Comparison of ENCODE assay signal across 8 cellular contexts in the genomic region with DNA sequence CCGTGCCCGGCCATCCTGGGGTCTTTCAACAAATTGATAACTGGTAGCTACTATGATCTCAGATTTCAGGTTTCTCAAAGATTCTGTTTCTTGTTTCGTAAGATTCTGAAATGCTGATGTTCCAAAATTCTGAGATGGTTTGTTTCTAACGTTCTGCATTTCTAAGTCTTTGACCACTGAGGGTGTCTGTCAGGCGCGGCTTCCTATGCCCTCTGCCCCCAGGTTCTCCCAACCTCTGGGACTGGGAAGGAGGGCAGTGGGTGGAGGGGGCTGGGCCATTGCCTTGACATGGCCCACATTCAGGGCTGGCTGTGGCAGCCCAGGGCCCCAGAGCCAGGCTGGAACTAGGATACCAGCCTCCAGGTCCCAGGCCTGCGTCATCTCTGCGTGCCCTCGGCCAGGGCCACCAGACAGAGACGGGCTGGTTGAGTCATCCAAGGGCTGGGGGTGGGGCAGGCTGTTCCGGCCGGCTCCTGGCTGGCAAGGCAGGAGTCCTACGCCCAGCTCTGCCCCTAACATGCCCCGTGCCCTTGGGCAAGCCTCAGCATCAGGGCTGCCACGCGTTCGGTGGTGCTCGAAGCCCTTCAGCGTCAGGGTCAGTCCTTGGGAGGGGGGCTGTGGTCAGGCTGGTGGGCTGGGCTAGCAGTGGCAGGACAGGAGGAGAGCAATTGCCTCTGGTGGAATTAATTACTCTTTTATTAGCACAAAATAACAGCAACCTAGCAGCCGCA. TPM values are rescaled to one million over a fixed set of nuclear protein-coding genes. Genes with fewer than 3 reads are reported as not detected.
DNase-seq lines count a peak whose midpoint lies in the region; ATAC-seq, FAIRE-seq and TF ChIP-seq lines count a peak whose summit lies in the region.

No MANE protein-coding gene starts in this region.

- H3K27me3 Mint-ChIP-seq in naive thymus-derived CD4-positive, alpha-beta T cell, result peaks cover 0 to 2% (median 0%) of the 10 kb centered on the region in 5 donors

- no peaks in the 10 kb centered on the region for H3F3A ChIP-seq in GM23248 (ENCODE audit: insufficient read depth)

- H3K4me2 ChIP-seq in GM23248 (ENCODE audit: unreplicated experiment), result peak overlapping the region; percentile 50
- peak overlapping the region; percentile 26 for H3K4me2 ChIP-seq in endothelial cell of umbilical vein (ENCODE audit: insufficient read depth, low read length)

- H3K9ac ChIP-seq in GM23248 (peak overlapping the region; percentile 40), endothelial cell of umbilical vein (replicated peaks; ENCODE audit: extremely low read depth, insufficient read depth, low read length) (no peak overlapping the region)

- peak; percentile 31 to 43 for TF ChIP-seq POLR2A in Peyer's patch (IDR thresholded peaks at IDR 0.05)
- TF ChIP-seq POLR2A in endothelial cell of umbilical vein (IDR thresholded peaks at IDR 0.05; ENCODE audit: low read depth, low read length), result no peak

- H3K4me1 ChIP-seq in GM23248 (ENCODE audit: insufficient read depth) (no peaks in the 10 kb centered on the region), Peyer's patch (peaks cover 0 to 28% (median 19%) of the 10 kb centered on the region in 4 donors), endothelial cell of umbilical vein (ENCODE audit: control insufficient read depth, extremely low read depth, insufficient read depth, low read length) (peaks cover 16% of the 10 kb centered on the region)
- H3K4me1 ChIP-seq in naive thymus-derived CD4-positive, alpha-beta T cell (ENCODE audit: control insufficient read depth in 2 of 2, insufficient read depth in 2 of 2, low read length in 2 of 2), result peaks cover 20 to 37% of the 10 kb centered on the region in 2 donors

- POLR2A ChIA-PET in endothelial cell of umbilical vein (lab: Charles Lee), result interaction anchor here (1.1 kb wide), 1 partner anchor 14 kb away, joined by 3 read pairs; no protein-coding TSS in a partner anchor
- POLR2A ChIA-PET in naive thymus-derived CD4-positive, alpha-beta T cell (lab: Charles Lee), result interaction anchor here (0.9 to 18.3 kb wide), 4 partner anchors 16 to 62 kb away, joined by 3 to 206 read pairs (median 103); a partner anchor contains a TSS

- H3K79me2 ChIP-seq in GM23248 (ENCODE audit: insufficient read depth) (peaks cover 23% of the 10 kb centered on the region; the same call in 1 of the 2 replicates), endothelial cell of umbilical vein (ENCODE audit: control insufficient read depth, insufficient read depth, low read length) (no peaks in the 10 kb centered on the region)

- peaks cover 0 to 9% (median 0%) of the 10 kb centered on the region in 5 donors for H3K36me3 Mint-ChIP-seq in naive thymus-derived CD4-positive, alpha-beta T cell

- H3K9me3 Mint-ChIP-seq in naive thymus-derived CD4-positive, alpha-beta T cell, result no peaks in the 10 kb centered on the region

- H3K9me3 ChIP-seq in GM23248 (ENCODE audit: low read depth) (no peaks in the 10 kb centered on the region), Peyer's patch (no peaks in the 10 kb centered on the region), endothelial cell of umbilical vein (replicated peaks; ENCODE audit: control insufficient read depth, insufficient read depth, low read length) (no peaks in the 10 kb centered on the region)
- H3K9me3 ChIP-seq in naive thymus-derived CD4-positive, alpha-beta T cell (ENCODE audit: control insufficient read depth in 2 of 3, low read length in 3 of 3), result no peaks in the 10 kb centered on the region

- no peaks in the 10 kb centered on the region for H3K9me1 ChIP-seq in endothelial cell of umbilical vein (replicated peaks; ENCODE audit: control insufficient read depth, extremely low read depth, insufficient read depth, low read length)

- WGBS in GM23248 (ENCODE audit: low coverage in 1 of 2, low lambda C conversion rate in 2 of 2, missing lambda C conversion rate in 2 of 2), 2 experiments, result 83 to 90% methylated on average over 20 of the region's 20 CpGs

- peak; percentile 63 for FAIRE-seq in endothelial cell of umbilical vein (lab: Jason Lieb, UNC)

- in situ Hi-C loops in GM23248 (cut with MboI), result no loop called here
- in situ Hi-C loops in GM13976 (cut with MboI; ENCODE audit: low sequenced_read_pairs, unreplicated experiment), result no loop called here

- intact Hi-C loops in endothelial cell of umbilical vein (cut with micrococcal nuclease), result loop anchor here (1.0 to 2.0 kb wide), 2 partner anchors 21 to 43 kb away; a partner anchor contains a TSS
- intact Hi-C loops in naive thymus-derived CD4-positive, alpha-beta T cell (cut with micrococcal nuclease), result loop anchor here (1.0 to 2.0 kb wide), 12 partner anchors 17 to 142 kb away; a partner anchor contains a TSS

- ATAC-seq in naive thymus-derived CD4-positive, alpha-beta T cell, result peak; percentile 28

- no peaks in the 10 kb centered on the region for H3K36me3 ChIP-seq in GM23248 (ENCODE audit: low read depth)
- H3K36me3 ChIP-seq in Peyer's patch, result no peaks in the 10 kb centered on the region
- no peaks in the 10 kb centered on the region for H3K36me3 ChIP-seq in endothelial cell of umbilical vein (ENCODE audit: control insufficient read depth in 2 of 2, extremely low read depth in 1 of 2, insufficient read depth in 2 of 2, low read length in 2 of 2)
- peaks cover 0 to 2% (median 0%) of the 10 kb centered on the region in 3 experiments for H3K36me3 ChIP-seq in naive thymus-derived CD4-positive, alpha-beta T cell (ENCODE audit: control insufficient read depth in 2 of 3, insufficient read depth in 3 of 3, low read length in 3 of 3)

- dilution Hi-C loops in endothelial cell of umbilical vein (cut with MboI; ENCODE audit: extremely low pct_ligation_motif_present, low sequenced_read_pairs), result no loop called here

- H3K4me3 ChIP-seq in GM23248, result peak overlapping the region; percentile 70
- H3K4me3 ChIP-seq in Peyer's patch, result peak overlapping the region; percentile 59 to 82 (median 74)
- peak overlapping the region in 2 of 3 experiments; percentile 31 to 64 for H3K4me3 ChIP-seq in endothelial cell of umbilical vein (replicated peaks in 1 of 3; ENCODE audit: insufficient read depth in 1 of 3, low read depth in 1 of 3, low read length in 3 of 3)
- peak overlapping the region; percentile 66 for H3K4me3 ChIP-seq in naive thymus-derived CD4-positive, alpha-beta T cell (ENCODE audit: low read length)

- TF ChIP-seq CTCF in Peyer's patch (IDR thresholded peaks at IDR 0.05), result no peak
- no peak for TF ChIP-seq CTCF in endothelial cell of umbilical vein (IDR thresholded peaks at IDR 0.05; ENCODE audit: extremely low read depth in 1 of 2, insufficient read depth in 1 of 2, low read depth in 1 of 2, low read length in 2 of 2)
- no peak for TF ChIP-seq CTCF in GM13976 (IDR thresholded peaks at IDR 0.05; ENCODE audit: borderline replicate concordance, control extremely low read depth, extremely low read depth, insufficient read depth, missing control alignments)

- DNase-seq in GM23248 (peak; percentile 49), Peyer's patch (peak in 2 of 3 donors; percentile 91), endothelial cell of umbilical vein (ENCODE audit: low read depth, low spot score) (no peak), DMS 273 (lab: John Stamatoyannopoulos, UW; ENCODE audit: unreplicated experiment) (no peak), EL (no peak), GM13976 (ENCODE audit: low spot score) (no peak), NCI-H748 (lab: John Stamatoyannopoulos, UW; ENCODE audit: unreplicated experiment) (no peak)
- DNase-seq in naive thymus-derived CD4-positive, alpha-beta T cell, result peak in 1 of 9 donors; percentile 12

- H3K9me2 ChIP-seq in GM23248 (ENCODE audit: insufficient read depth), result no peaks in the 10 kb centered on the region

- peak overlapping the region; percentile 82 to 97 (median 93) for H3K27ac Mint-ChIP-seq in naive thymus-derived CD4-positive, alpha-beta T cell

- H3K27ac ChIP-seq in GM23248 (no peak overlapping the region), Peyer's patch (peak overlapping the region; percentile 90 to 98 (median 94)), endothelial cell of umbilical vein (ENCODE audit: insufficient read depth, low read depth, low read length) (peak overlapping the region; percentile 44)
- H3K27ac ChIP-seq in naive thymus-derived CD4-positive, alpha-beta T cell (ENCODE audit: low read depth, low read length), result peak overlapping the region; percentile 96

- H4K20me1 ChIP-seq in GM23248 (ENCODE audit: insufficient read depth) (no peaks in the 10 kb centered on the region), endothelial cell of umbilical vein (replicated peaks; ENCODE audit: control insufficient read depth, extremely low read depth, insufficient read depth, low read length) (no peaks in the 10 kb centered on the region)

- H2AFZ ChIP-seq in GM23248, result peak overlapping the region; percentile 77
- H2AFZ ChIP-seq in endothelial cell of umbilical vein (ENCODE audit: low read depth, low read length), result peak overlapping the region; percentile 79

- H3K27me3 ChIP-seq in GM23248 (replicated peaks; ENCODE audit: insufficient read depth), result no peaks in the 10 kb centered on the region
- no peaks in the 10 kb centered on the region for H3K27me3 ChIP-seq in Peyer's patch
- no peaks in the 10 kb centered on the region for H3K27me3 ChIP-seq in endothelial cell of umbilical vein (ENCODE audit: control insufficient read depth in 2 of 2, insufficient read depth in 2 of 2, low read length in 2 of 2)
- no peaks in the 10 kb centered on the region for H3K27me3 ChIP-seq in naive thymus-derived CD4-positive, alpha-beta T cell (ENCODE audit: control insufficient read depth in 2 of 2, insufficient read depth in 2 of 2, low read length in 2 of 2)

- CTCF ChIA-PET in endothelial cell of umbilical vein (lab: Charles Lee), result interaction anchor here (1.0 kb wide), 1 partner anchor 17 kb away, joined by 3 read pairs; no protein-coding TSS in a partner anchor
- CTCF ChIA-PET in naive thymus-derived CD4-positive, alpha-beta T cell (lab: Charles Lee), result no interaction called here

- BruUV-seq in endothelial cell of umbilical vein (replicated peaks; lab: Mats Ljungman, UMichigan), result TSS peak; percentile 16

- H3K4me3 Mint-ChIP-seq in naive thymus-derived CD4-positive, alpha-beta T cell, result peak overlapping the region; percentile 75 to 94 (median 87)

- peaks cover 23 to 44% (median 33%) of the 10 kb centered on the region in 7 donors for H3K4me1 Mint-ChIP-seq in naive thymus-derived CD4-positive, alpha-beta T cell

RNA-seq across cellular contexts. Expression of a gene that starts 5.2 kb away (rescaled TPM):
- 13.4 and 67.2 TPM in 2 replicates for total RNA-seq in GM23248 (2014; rRNA removed; shearing (Covaris generic))
- polyA plus RNA-seq in GM23248 (2016; fragmentation: Nextera tagmentation; extraction: Ambion mirVana) (99.3 and 103 TPM in 2 replicates), endothelial cell of umbilical vein (207 and 213 TPM in 2 replicates)
- total RNA-seq in Peyer's patch (100 to 1,000 TPM in 1 of 4 donors, 10 to 100 TPM in 3; 80.0 to 126 (median 86.1) TPM), endothelial cell of umbilical vein (33.4 and 41.6 TPM in 2 replicates)
- 64.6 and 78.8 TPM in 2 replicates for polyA plus RNA-seq in endothelial cell of umbilical vein (2011; cell fraction: cytosol; rRNA removed)
- polyA plus RNA-seq in endothelial cell of umbilical vein (2011; cell fraction: nucleus; rRNA removed), result 39.9 and 47.6 TPM in 2 replicates
- polyA plus RNA-seq in endothelial cell of umbilical vein (2012), result 20.8 and 34.4 TPM in 2 replicates
- 8.6 and 14.8 TPM in 2 replicates for polyA minus RNA-seq in endothelial cell of umbilical vein
- polyA minus RNA-seq in endothelial cell of umbilical vein (2011; cell fraction: cytosol; rRNA and poly(A)+ RNA removed), result 9.0 TPM
- 9.4 and 9.9 TPM in 2 replicates for polyA minus RNA-seq in endothelial cell of umbilical vein (2011; cell fraction: nucleus; rRNA and poly(A)+ RNA removed)
- total RNA-seq in naive thymus-derived CD4-positive, alpha-beta T cell, result 10 to 100 TPM; 52.4 to 94.6 (median 70.6) TPM
- 100 to 1,000 TPM; 131 to 143 TPM for polyA plus RNA-seq in naive thymus-derived CD4-positive, alpha-beta T cell

RNA-seq across cellular contexts. Expression of a gene that starts 8.7 kb away (rescaled TPM):
- total RNA-seq in GM23248 (2014; rRNA removed; shearing (Covaris generic)), result not detected in 2 replicates
- polyA plus RNA-seq in GM23248 (2016; fragmentation: Nextera tagmentation; extraction: Ambion mirVana) (not detected in 2 replicates), endothelial cell of umbilical vein (2.4 and 2.6 TPM in 2 replicates)
- total RNA-seq in Peyer's patch (1 to 10 TPM in 1 of 4 donors, under 1 TPM in 2, not detected in 1; 0.85 to 3.3 (median 0.94) TPM), endothelial cell of umbilical vein (4.2 and 5.0 TPM in 2 replicates)
- 1.1 and 1.8 TPM in 2 replicates for polyA plus RNA-seq in endothelial cell of umbilical vein (2011; cell fraction: cytosol; rRNA removed)
- polyA plus RNA-seq in endothelial cell of umbilical vein (2011; cell fraction: nucleus; rRNA removed), result 5.6 and 7.4 TPM in 2 replicates
- polyA plus RNA-seq in endothelial cell of umbilical vein (2012), result 0.92 and 1.3 TPM in 2 replicates
- polyA minus RNA-seq in endothelial cell of umbilical vein, result 1.5 and 2.2 TPM in 2 replicates
- not detected for polyA minus RNA-seq in endothelial cell of umbilical vein (2011; cell fraction: cytosol; rRNA and poly(A)+ RNA removed)
- polyA minus RNA-seq in endothelial cell of umbilical vein (2011; cell fraction: nucleus; rRNA and poly(A)+ RNA removed), result 1.3 and 2.7 TPM in 2 replicates
- total RNA-seq in naive thymus-derived CD4-positive, alpha-beta T cell, result 10 to 100 TPM in 2 of 5 experiments, 1 to 10 TPM in 3; 2.5 to 17.1 (median 3.4) TPM
- polyA plus RNA-seq in naive thymus-derived CD4-positive, alpha-beta T cell, result 1 to 10 TPM; 1.2 to 2.3 TPM

RNA-seq across cellular contexts. Expression of a gene that starts 11.3 kb away (rescaled TPM):
- not detected in 2 replicates for total RNA-seq in GM23248 (2014; rRNA removed; shearing (Covaris generic))
- polyA plus RNA-seq in GM23248 (2016; fragmentation: Nextera tagmentation; extraction: Ambion mirVana) (not detected in 2 replicates), endothelial cell of umbilical vein (not detected in 2 replicates)
- total RNA-seq in Peyer's patch (not detected), endothelial cell of umbilical vein (not detected in 2 replicates)
- polyA plus RNA-seq in endothelial cell of umbilical vein (2011; cell fraction: cytosol; rRNA removed), result not detected in 2 replicates
- polyA plus RNA-seq in endothelial cell of umbilical vein (2011; cell fraction: nucleus; rRNA removed), result not detected in 2 replicates
- polyA plus RNA-seq in endothelial cell of umbilical vein (2012), result not detected in 2 replicates
- polyA minus RNA-seq in endothelial cell of umbilical vein, result not detected in 2 replicates
- polyA minus RNA-seq in endothelial cell of umbilical vein (2011; cell fraction: cytosol; rRNA and poly(A)+ RNA removed), result not detected
- not detected in 2 replicates for polyA minus RNA-seq in endothelial cell of umbilical vein (2011; cell fraction: nucleus; rRNA and poly(A)+ RNA removed)
- not detected for total RNA-seq in naive thymus-derived CD4-positive, alpha-beta T cell
- 1 to 10 TPM; 1.4 to 1.5 TPM for polyA plus RNA-seq in naive thymus-derived CD4-positive, alpha-beta T cell

RNA-seq across cellular contexts. Expression of a gene that starts 19.0 kb away (rescaled TPM):
- 46.4 and 58.5 TPM in 2 replicates for total RNA-seq in GM23248 (2014; rRNA removed; shearing (Covaris generic))
- polyA plus RNA-seq in GM23248 (2016; fragmentation: Nextera tagmentation; extraction: Ambion mirVana) (56.1 and 57.3 TPM in 2 replicates), endothelial cell of umbilical vein (114 and 130 TPM in 2 replicates)
- total RNA-seq in Peyer's patch (10 to 100 TPM; 39.9 to 75.9 (median 58.4) TPM), endothelial cell of umbilical vein (46.3 and 46.5 TPM in 2 replicates)
- 96.3 and 116 TPM in 2 replicates for polyA plus RNA-seq in endothelial cell of umbilical vein (2011; cell fraction: cytosol; rRNA removed)
- polyA plus RNA-seq in endothelial cell of umbilical vein (2011; cell fraction: nucleus; rRNA removed), result 47.5 and 54.7 TPM in 2 replicates
- 41.7 and 70.3 TPM in 2 replicates for polyA plus RNA-seq in endothelial cell of umbilical vein (2012)
- polyA minus RNA-seq in endothelial cell of umbilical vein, result 36.3 and 37.4 TPM in 2 replicates
- 66.7 TPM for polyA minus RNA-seq in endothelial cell of umbilical vein (2011; cell fraction: cytosol; rRNA and poly(A)+ RNA removed)
- polyA minus RNA-seq in endothelial cell of umbilical vein (2011; cell fraction: nucleus; rRNA and poly(A)+ RNA removed), result 8.5 and 15.0 TPM in 2 replicates
- total RNA-seq in naive thymus-derived CD4-positive, alpha-beta T cell, result 100 to 1,000 TPM; 107 to 156 (median 137) TPM
- 100 to 1,000 TPM; 137 to 205 TPM for polyA plus RNA-seq in naive thymus-derived CD4-positive, alpha-beta T cell

RNA-seq across cellular contexts. Expression of a gene that starts 20.6 kb away (rescaled TPM):
- 107 and 113 TPM in 2 replicates for total RNA-seq in GM23248 (2014; rRNA removed; shearing (Covaris generic))
- polyA plus RNA-seq in GM23248 (2016; fragmentation: Nextera tagmentation; extraction: Ambion mirVana) (78.1 and 80.2 TPM in 2 replicates), endothelial cell of umbilical vein (197 and 236 TPM in 2 replicates)
- total RNA-seq in Peyer's patch (100 to 1,000 TPM in 3 of 4 donors, 10 to 100 TPM in 1; 68.5 to 161 (median 138) TPM), endothelial cell of umbilical vein (126 and 142 TPM in 2 replicates)
- 119 and 178 TPM in 2 replicates for polyA plus RNA-seq in endothelial cell of umbilical vein (2011; cell fraction: cytosol; rRNA removed)
- 136 and 160 TPM in 2 replicates for polyA plus RNA-seq in endothelial cell of umbilical vein (2011; cell fraction: nucleus; rRNA removed)
- polyA plus RNA-seq in endothelial cell of umbilical vein (2012), result 77.0 and 130 TPM in 2 replicates
- polyA minus RNA-seq in endothelial cell of umbilical vein, result 97.2 and 116 TPM in 2 replicates
- polyA minus RNA-seq in endothelial cell of umbilical vein (2011; cell fraction: cytosol; rRNA and poly(A)+ RNA removed), result 59.2 TPM
- polyA minus RNA-seq in endothelial cell of umbilical vein (2011; cell fraction: nucleus; rRNA and poly(A)+ RNA removed), result 36.0 and 65.5 TPM in 2 replicates
- 100 to 1,000 TPM in 1 of 5 experiments, 10 to 100 TPM in 4; 15.6 to 311 (median 28.5) TPM for total RNA-seq in naive thymus-derived CD4-positive, alpha-beta T cell
- 10 to 100 TPM; 21.3 to 40.8 TPM for polyA plus RNA-seq in naive thymus-derived CD4-positive, alpha-beta T cell

Comparison
In these comparisons a context has a peak if more than half of its experiments do, and no peak if none do; other contexts are left out.
1. DNase-seq: peak in GM23248 (single experiment) and Peyer's patch (2 of 3); none in endothelial cell of umbilical vein (single experiment), DMS 273 (single experiment), EL (single experiment), GM13976 (single experiment) and NCI-H748 (single experiment).
2. Peak in every context shown above with its lines, with median percentiles within 50 percentile points of each other: H3K4me3 ChIP-seq.